In genomic region chr14:105348169-105348944, GRCh38 we compare ENCODE assay signal across 27 cellular contexts.
"Had no signal": no experiment of that assay in that cellular context is flagged by ENCODE, and none has a peak within 500 bp of the region (broad histone marks: within the 10 kb centered on the region; RNA-seq: fewer than 3 reads in every experiment).

No MANE protein-coding gene starts in this region.

- ATAC-seq: PC-3 had no signal

- H3K9me3 ChIP-seq: MG63, Peyer's patch had no signal

- H3K27ac Mint-ChIP-seq: activated CD4-positive, alpha-beta T cell treated with anti-CD3 and anti-CD28 coated beads, Interleukin-2, amount 10 ng/mL, durations not matched to agents 7 days and 5 days; activated naive CD8-positive, alpha-beta T cell treated with anti-CD3 and anti-CD28 coated beads for 36 hours; T-helper 2 cell treated with Interferon-gamma antibody and Interleukin-4, amounts not matched to agents 5 μg/mL and 100 μg/mL, for 36 hours had no signal

- H3K4me3 Mint-ChIP-seq: activated CD4-positive, alpha-beta T cell treated with anti-CD3 and anti-CD28 coated beads, Interleukin-2, amount 10 ng/mL, durations not matched to agents 7 days and 5 days; activated naive CD8-positive, alpha-beta T cell treated with anti-CD3 and anti-CD28 coated beads for 36 hours; T-helper 2 cell treated with Interferon-gamma antibody and Interleukin-4, amounts not matched to agents 5 μg/mL and 100 μg/mL, for 36 hours had no signal

- DNase-seq: activated CD4-positive, alpha-beta T cell treated with anti-CD3 and anti-CD28 coated beads, Interleukin-2, amount 10 ng/mL, durations not matched to agents 7 days and 5 days; activated CD4-positive, alpha-beta T cell treated with anti-CD3 and anti-CD28 coated beads, Interleukin-2, amount 50 U/mL, for 48 hours; activated CD8-positive, alpha-beta memory T cell treated with anti-CD3 and anti-CD28 coated beads, Interleukin-2, amount 50 U/mL, for 4 hours; activated effector memory CD4-positive, alpha-beta T cell treated with Interleukin-2 at 50 U/mL for 16 hours; activated naive CD4-positive, alpha-beta T cell treated with anti-CD3 and anti-CD28 coated beads, Interleukin-2, amount 50 U/mL, for 16 hours; activated naive CD8-positive, alpha-beta T cell treated with anti-CD3 and anti-CD28 coated beads for 36 hours; activated T-cell treated with anti-CD3 and anti-CD28 coated beads, Interleukin-2, amount 50 U/mL, for 48 hours; amniotic stem cell; brain microvascular endothelial cell; central memory CD4-positive, alpha-beta T cell; Kasumi-1; MG63; NCI-H1048; NCI-H1105 treated with DMSO at 0.1 percent for 48 hours; NCI-H1436; NCI-H1694; NCI-H2029; NCI-H345; NCI-H524 treated with DMSO at 0.1 percent for 48 hours; NK-92 treated with Interleukin-12 subunit alpha and Interleukin-12 subunit beta, amount 100 ng/mL, for 24 hours; PC-3; Peyer's patch; Right ventricle myocardium superior; RPMI8226 had no signal

- H3K27ac ChIP-seq: brain microvascular endothelial cell, Peyer's patch, SK-N-MC had no signal

- H3K36me3 Mint-ChIP-seq: activated naive CD8-positive, alpha-beta T cell treated with anti-CD3 and anti-CD28 coated beads for 36 hours had no signal

- H3K27me3 ChIP-seq: brain microvascular endothelial cell, MG63, Peyer's patch had no signal

- H3K36me3 ChIP-seq: brain microvascular endothelial cell, MG63, Peyer's patch had no signal

- H3K27me3 Mint-ChIP-seq: activated CD4-positive, alpha-beta T cell treated with anti-CD3 and anti-CD28 coated beads, Interleukin-2, amount 10 ng/mL, durations not matched to agents 7 days and 5 days; activated naive CD8-positive, alpha-beta T cell treated with anti-CD3 and anti-CD28 coated beads for 36 hours had no signal

- FAIRE-seq: TTC549 had no signal

- H3K4me3 ChIP-seq: MG63, Peyer's patch, SK-N-MC had no signal
